ENCODE assay signal across 20 cellular contexts in genomic region chr21:44530903-44531605, GRCh38. TPM values are rescaled to one million over a fixed set of nuclear protein-coding genes. Genes with fewer than 3 reads are reported as not detected.
DNase-seq lines count a peak whose midpoint lies in the region; ATAC-seq and TF ChIP-seq lines count a peak whose summit lies in the region.
"Had no signal": no experiment of that assay in that cellular context is flagged by ENCODE, and none has a peak within 500 bp of the region (broad histone marks: within the 10 kb centered on the region; RNA-seq: fewer than 3 reads in every experiment).

No MANE protein-coding gene starts in this region.

- H3K18ac ChIP-seq in mesenchymal stem cell (ENCODE audit: low read depth in 1 of 2, low read length in 2 of 2), result no peak overlapping the region

- H3K4me1 ChIP-seq in tibial artery, result no peaks in the 10 kb centered on the region
- no peaks in the 10 kb centered on the region for H3K4me1 ChIP-seq in mesenchymal stem cell (ENCODE audit: control insufficient read depth, insufficient read depth, low read depth, low read length)
- no peaks in the 10 kb centered on the region for H3K4me1 ChIP-seq in PC-3 (ENCODE audit: insufficient read depth, low read length)
- H3K4me1 ChIP-seq: Caco-2 had no signal

- H3K4me3 ChIP-seq in WERI-Rb-1 (ENCODE audit: low read depth, low read length), result no peak overlapping the region
- no peak overlapping the region for H3K4me3 ChIP-seq in tibial artery
- no peak overlapping the region for H3K4me3 ChIP-seq in mesenchymal stem cell (ENCODE audit: insufficient read depth in 1 of 2, low read depth in 1 of 2, low read length in 2 of 2)
- no peak overlapping the region for H3K4me3 ChIP-seq in PC-3 (ENCODE audit: low read length)

- peaks cover 17% of the 10 kb centered on the region for H3K27me3 Mint-ChIP-seq in activated naive CD4-positive, alpha-beta T cell treated with anti-CD3 and anti-CD28 coated beads, Interleukin-2, amount 10 ng/mL, durations not matched to agents 7 days and 5 days

- no peak overlapping the region for H2BK120ac ChIP-seq in mesenchymal stem cell (ENCODE audit: low read depth, low read length)

- no peaks in the 10 kb centered on the region for H3K79me1 ChIP-seq in mesenchymal stem cell (replicated peaks; ENCODE audit: low read length, poor library complexity, severe bottlenecking)

- no peak overlapping the region for H2BK15ac ChIP-seq in mesenchymal stem cell (ENCODE audit: low read depth, poor library complexity, severe bottlenecking)

- peak; percentile 12 for DNase-seq in activated naive CD4-positive, alpha-beta T cell treated with anti-CD3 and anti-CD28 coated beads, Interleukin-2, amount 10 ng/mL, durations not matched to agents 7 days and 5 days
- no peak for DNase-seq in activated naive CD4-positive, alpha-beta T cell treated with anti-CD3 and anti-CD28 coated beads, Interleukin-2, amount 50 U/mL, for 16 hours
- DNase-seq in WERI-Rb-1 (peak; percentile 6), mesenteric fat pad (ENCODE audit: low spot score) (peak; percentile 57), tibial artery (peak; percentile 6 to 48), mesenchymal stem cell (no peak), AG08396 (ENCODE audit: low spot score) (no peak), PC-3 (no peak)
- DNase-seq: DMS153, NCI-H1092, NCI-H146, NCI-H2081, NCI-H748 treated with DMSO at 0.1 percent for 48 hours had no signal

- no peaks in the 10 kb centered on the region for H3K9me3 Mint-ChIP-seq in activated naive CD4-positive, alpha-beta T cell treated with anti-CD3 and anti-CD28 coated beads, Interleukin-2, amount 10 ng/mL, durations not matched to agents 7 days and 5 days

- H3K27me3 ChIP-seq in WERI-Rb-1 (ENCODE audit: insufficient read depth, low read depth, severe bottlenecking) (no peaks in the 10 kb centered on the region), tibial artery (peaks cover 0 to 28% of the 10 kb centered on the region in 2 donors), mesenchymal stem cell (ENCODE audit: control insufficient read depth in 1 of 2, insufficient read depth in 1 of 2, low read length in 2 of 2) (peaks cover 0 to 8% of the 10 kb centered on the region in 2 experiments), PC-3 (ENCODE audit: low read length) (no peaks in the 10 kb centered on the region)

- no peak for ATAC-seq in PC-3
- ATAC-seq: HepG2 had no signal

- H3F3A ChIP-seq in PC-3 (ENCODE audit: low read length, unreplicated experiment), result no peaks in the 10 kb centered on the region

- H3K9ac ChIP-seq in mesenchymal stem cell (ENCODE audit: low read length) (no peak overlapping the region), PC-3 (ENCODE audit: low read length) (no peak overlapping the region)
- H3K9ac ChIP-seq: KMS-11 had no signal

- CTCF ChIA-PET in activated naive CD4-positive, alpha-beta T cell treated with anti-CD3 and anti-CD28 coated beads, Interleukin-2, amount 10 ng/mL, durations not matched to agents 7 days and 5 days (lab: Charles Lee), result no interaction called here
- CTCF ChIA-PET in PC-3 (lab: Charles Lee), result no interaction called here

- H3K9me3 ChIP-seq in WERI-Rb-1 (ENCODE audit: severe bottlenecking) (no peaks in the 10 kb centered on the region), tibial artery (no peaks in the 10 kb centered on the region), mesenchymal stem cell (ENCODE audit: control insufficient read depth, low read length) (no peaks in the 10 kb centered on the region), PC-3 (ENCODE audit: low read length) (no peaks in the 10 kb centered on the region)
- H3K9me3 ChIP-seq: Caco-2 had no signal

- WGBS in mesenchymal stem cell, result 85% methylated on average over 23 of the region's 23 CpGs

- H2BK5ac ChIP-seq in mesenchymal stem cell (ENCODE audit: low read depth, low read length, poor library complexity, severe bottlenecking), result no peak overlapping the region

- no peak overlapping the region for H3K23ac ChIP-seq in mesenchymal stem cell (ENCODE audit: low read length in 2 of 2)

- H4K91ac ChIP-seq in mesenchymal stem cell (ENCODE audit: low read length), result no peak overlapping the region

- H3K27ac Mint-ChIP-seq in activated naive CD4-positive, alpha-beta T cell treated with anti-CD3 and anti-CD28 coated beads, Interleukin-2, amount 10 ng/mL, durations not matched to agents 7 days and 5 days, result no peak overlapping the region

- H3K36me3 ChIP-seq in WERI-Rb-1 (no peaks in the 10 kb centered on the region), tibial artery (no peaks in the 10 kb centered on the region), mesenchymal stem cell (ENCODE audit: control insufficient read depth in 1 of 2, insufficient read depth in 2 of 2, low read depth in 1 of 2, low read length in 2 of 2) (no peaks in the 10 kb centered on the region), PC-3 (ENCODE audit: low read depth, low read length) (no peaks in the 10 kb centered on the region)

- H2AFZ ChIP-seq in mesenchymal stem cell (ENCODE audit: low read depth, low read length) (no peak overlapping the region), PC-3 (ENCODE audit: low read length) (no peak overlapping the region)

- no peaks in the 10 kb centered on the region for H3K79me2 ChIP-seq in PC-3 (ENCODE audit: low read length)

- no peak overlapping the region for H3K14ac ChIP-seq in mesenchymal stem cell (ENCODE audit: low read length in 2 of 2)

- intact Hi-C loops in tibial artery (cut with DNase I; ENCODE audit: low total_unique reads) (no loop called here), PC-3 (cut with micrococcal nuclease) (no loop called here)

- no peak overlapping the region for H3K27ac ChIP-seq in WERI-Rb-1
- no peak overlapping the region for H3K27ac ChIP-seq in tibial artery
- H3K27ac ChIP-seq in mesenchymal stem cell (ENCODE audit: low read length, poor library complexity, severe bottlenecking), result no peak overlapping the region
- H3K27ac ChIP-seq in PC-3 (ENCODE audit: low read length), result no peak overlapping the region
- H3K27ac ChIP-seq: C4-2B, KMS-11, RWPE1 had no signal

- BruUV-seq in PC-3 (replicated peaks; lab: Mats Ljungman, UMichigan), result no TSS peak

- no peak overlapping the region for H3K4me3 Mint-ChIP-seq in activated naive CD4-positive, alpha-beta T cell treated with anti-CD3 and anti-CD28 coated beads, Interleukin-2, amount 10 ng/mL, durations not matched to agents 7 days and 5 days

- H3K4ac ChIP-seq in mesenchymal stem cell (ENCODE audit: low read depth in 1 of 2, low read length in 2 of 2), result no peak overlapping the region

- TF ChIP-seq CTCF in WERI-Rb-1 (IDR thresholded peaks at IDR 0.05; ENCODE audit: low read depth, low read length), result no peak
- no peak for TF ChIP-seq CTCF in tibial artery (IDR thresholded peaks at IDR 0.05)
- TF ChIP-seq CTCF in PC-3 (conservative IDR thresholded peaks at IDR 0.05; ENCODE audit: low read depth, low read length), result no peak

- POLR2A ChIA-PET in PC-3 (lab: Charles Lee; ENCODE audit: unreplicated experiment), result no interaction called here

- no peaks in the 10 kb centered on the region for H4K20me1 ChIP-seq in PC-3 (ENCODE audit: low read length)

- H2BK12ac ChIP-seq in mesenchymal stem cell (ENCODE audit: low read length in 2 of 2), result no peak overlapping the region

- H4K8ac ChIP-seq in mesenchymal stem cell (ENCODE audit: low read length), result no peak overlapping the region

- no peaks in the 10 kb centered on the region for H3K36me3 Mint-ChIP-seq in activated naive CD4-positive, alpha-beta T cell treated with anti-CD3 and anti-CD28 coated beads, Interleukin-2, amount 10 ng/mL, durations not matched to agents 7 days and 5 days

- no peaks in the 10 kb centered on the region for H3K9me2 ChIP-seq in PC-3 (replicated peaks; ENCODE audit: low read length)

- H3K4me2 ChIP-seq in mesenchymal stem cell (ENCODE audit: low read length, poor library complexity, severe bottlenecking) (no peak overlapping the region), PC-3 (ENCODE audit: low read length) (no peak overlapping the region)
- H3K4me2 ChIP-seq: KMS-11 had no signal

- H2AK5ac ChIP-seq in mesenchymal stem cell (ENCODE audit: low read length, severe bottlenecking), result no peak overlapping the region

- H3K4me1 Mint-ChIP-seq in activated naive CD4-positive, alpha-beta T cell treated with anti-CD3 and anti-CD28 coated beads, Interleukin-2, amount 10 ng/mL, durations not matched to agents 7 days and 5 days, result no peaks in the 10 kb centered on the region

RNA-seq across cellular contexts. Expression of gene KRTAP10-1, which starts 8.9 kb away (rescaled TPM):
- total RNA-seq in mesenteric fat pad, result not detected
- not detected for polyA plus RNA-seq in mesenchymal stem cell (2013, experiment 1 of 2)
- polyA plus RNA-seq in mesenchymal stem cell (2013, experiment 2 of 2), result not detected
- total RNA-seq in PC-3 (2014; rRNA removed), result not detected in 2 replicates
- total RNA-seq: Caco-2, HepG2, M059J, NCI-H460 had no signal
- polyA plus RNA-seq: HepG2 had no signal

RNA-seq across cellular contexts. Expression of gene KRTAP10-2, which starts 20.3 kb away (rescaled TPM):
- not detected for total RNA-seq in mesenteric fat pad
- polyA plus RNA-seq in mesenchymal stem cell (2013, experiment 1 of 2), result not detected
- polyA plus RNA-seq in mesenchymal stem cell (2013, experiment 2 of 2), result not detected
- total RNA-seq in PC-3 (2014; rRNA removed), result not detected in 2 replicates
- total RNA-seq: Caco-2, HepG2, M059J, NCI-H460 had no signal
- polyA plus RNA-seq: HepG2 had no signal

RNA-seq across cellular contexts. Expression of gene KRTAP10-3, which starts 27.5 kb away (rescaled TPM):
- total RNA-seq in mesenteric fat pad (not detected), PC-3 (2014; rRNA removed) (not detected in 2 replicates)
- not detected for polyA plus RNA-seq in mesenchymal stem cell (2013, experiment 1 of 2)
- polyA plus RNA-seq in mesenchymal stem cell (2013, experiment 2 of 2), result not detected
- total RNA-seq: Caco-2, HepG2, M059J, NCI-H460 had no signal
- polyA plus RNA-seq: HepG2 had no signal

RNA-seq across cellular contexts. Expression of gene KRTAP10-4, which starts 42.5 kb away (rescaled TPM):
- total RNA-seq in mesenteric fat pad, result not detected
- polyA plus RNA-seq in mesenchymal stem cell (2013, experiment 1 of 2), result not detected
- not detected for polyA plus RNA-seq in mesenchymal stem cell (2013, experiment 2 of 2)
- total RNA-seq in PC-3 (2014; rRNA removed), result not detected in 2 replicates
- total RNA-seq: Caco-2, HepG2, M059J, NCI-H460 had no signal
- polyA plus RNA-seq: HepG2 had no signal

RNA-seq across cellular contexts. Expression of gene KRTAP10-5, which starts 49.4 kb away (rescaled TPM):
- total RNA-seq in mesenteric fat pad (not detected), PC-3 (2014; rRNA removed) (0.98 TPM in 1 of 2 replicates, not detected in the other)
- polyA plus RNA-seq in mesenchymal stem cell (2013, experiment 1 of 2), result not detected
- polyA plus RNA-seq in mesenchymal stem cell (2013, experiment 2 of 2), result not detected
- total RNA-seq: Caco-2, HepG2, M059J, NCI-H460 had no signal
- polyA plus RNA-seq: HepG2 had no signal

Comparison
In these comparisons a context has a peak if more than half of its experiments do, and no peak if none do; other contexts are left out.
1. DNase-seq: peak in activated naive CD4-positive, alpha-beta T cell treated with anti-CD3 and anti-CD28 coated beads, Interleukin-2, amount 10 ng/mL, durations not matched to agents 7 days and 5 days (single experiment), WERI-Rb-1 (single experiment), mesenteric fat pad (single experiment) and tibial artery (2 of 2); none in activated naive CD4-positive, alpha-beta T cell treated with anti-CD3 and anti-CD28 coated beads, Interleukin-2, amount 50 U/mL, for 16 hours (single experiment), mesenchymal stem cell (single experiment), AG08396 (single experiment) and PC-3 (single experiment).